Comparison of ENCODE assay signal across 24 cellular contexts in the genomic region with DNA sequence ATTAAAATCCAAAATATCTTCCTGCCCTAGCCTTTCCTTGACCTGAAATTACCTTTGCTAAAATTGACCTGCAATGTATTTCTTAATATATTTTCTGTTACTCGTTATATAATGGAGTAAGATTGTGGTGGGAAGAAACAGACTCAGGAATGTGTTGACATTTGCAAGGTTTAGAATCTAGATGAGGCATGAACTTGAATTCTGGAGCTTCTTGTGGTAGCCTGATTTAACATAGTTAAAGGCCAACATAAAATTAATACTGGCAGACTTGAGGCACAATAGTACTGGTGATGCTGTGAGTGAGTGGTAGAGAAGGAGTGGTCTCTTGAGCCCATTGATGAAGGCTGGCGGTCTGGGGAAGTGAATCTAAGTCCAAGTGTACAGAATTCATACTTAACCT.
DNase-seq lines count a peak whose midpoint lies in the region; ATAC-seq lines count a peak whose summit lies in the region.
"Had no signal": no experiment of that assay in that cellular context is flagged by ENCODE, and none has a peak within 500 bp of the region (broad histone marks: within the 10 kb centered on the region; RNA-seq: fewer than 3 reads in every experiment).

No MANE protein-coding gene starts in this region.

- no peak for ATAC-seq in HG03039 (IDR thresholded peaks at IDR 0.05; ENCODE audit: unreplicated experiment)

- no peaks in the 10 kb centered on the region for H3K36me3 ChIP-seq in adipocyte (ENCODE audit: control insufficient read depth, insufficient read depth, low read length, severe bottlenecking)
- H3K36me3 ChIP-seq: BLaER1 treated with 17β-estradiol and CSF1 and Interleukin-3, amounts not matched to agents 10 nM and 100 nM; MG63; SJSA1 had no signal

- no peaks in the 10 kb centered on the region for H3K9me3 ChIP-seq in adipocyte (ENCODE audit: control insufficient read depth, low read length)
- H3K9me3 ChIP-seq: BLaER1 treated with 17β-estradiol and CSF1 and Interleukin-3, amounts not matched to agents 10 nM and 100 nM; Caco-2; MG63 had no signal

- H3K4me3 ChIP-seq in adipocyte (ENCODE audit: low read length): no peak overlapping the region
- H3K4me3 ChIP-seq: BLaER1 treated with 17β-estradiol and CSF1 and Interleukin-3, amounts not matched to agents 10 nM and 100 nM; MG63; PC-9; SJSA1 had no signal

- no peak overlapping the region for H3K9ac ChIP-seq in adipocyte (ENCODE audit: low read length)
- H3K9ac ChIP-seq: BLaER1 treated with 17β-estradiol and CSF1 and Interleukin-3, amounts not matched to agents 10 nM and 100 nM had no signal

- peaks cover 9% of the 10 kb centered on the region for H3K4me1 ChIP-seq in adipocyte (ENCODE audit: control insufficient read depth, insufficient read depth, low read length)
- H3K4me1 ChIP-seq: BLaER1 treated with 17β-estradiol and CSF1 and Interleukin-3, amounts not matched to agents 10 nM and 100 nM; Caco-2; SJSA1 had no signal

- peak; percentile 9 for DNase-seq in GM04503 (ENCODE audit: low read depth)
- peak; percentile 7 for DNase-seq in adipocyte (ENCODE audit: low read depth)
- peak; percentile 49 for DNase-seq in fibroblast of peridontal ligament (ENCODE audit: extremely low read depth)
- no peak for DNase-seq in MV-4-11 (lab: John Stamatoyannopoulos, UW)
- DNase-seq in NAMALWA (ENCODE audit: low spot score): no peak
- DNase-seq in stimulated activated naive CD4-positive, alpha-beta T cell treated with Interleukin-2 at 50 U/mL for 16 hours (lab: John Stamatoyannopoulos, UW): no peak
- DNase-seq: AML-193, Caco-2, EL, GDM1, KBM-7, MG63, NCI-H1048, NCI-H1417, NCI-H1694 treated with DMSO at 0.1 percent for 48 hours, NCI-H2081, NCI-H2227 treated with DMSO at 0.1 percent for 48 hours, NCI-H526 treated with DMSO at 0.1 percent for 48 hours, PC-9, Right ventricle myocardium superior, RPMI8226 had no signal

- H3K27me3 ChIP-seq in adipocyte (replicated peaks; ENCODE audit: control insufficient read depth, insufficient read depth, low read length): no peaks in the 10 kb centered on the region
- H3K27me3 ChIP-seq: BLaER1 treated with 17β-estradiol and CSF1 and Interleukin-3, amounts not matched to agents 10 nM and 100 nM; MG63; SJSA1 had no signal

Comparison
In these comparisons a context has a peak if more than half of its experiments do, and no peak if none do; other contexts are left out.
1. DNase-seq: peak in GM04503 (single experiment), adipocyte (single experiment) and fibroblast of peridontal ligament (single experiment); none in MV-4-11 (single experiment), NAMALWA (single experiment) and stimulated activated naive CD4-positive, alpha-beta T cell treated with Interleukin-2 at 50 U/mL for 16 hours (single experiment).